8 cellular contexts compared by ENCODE assay signal in the genomic region with DNA sequence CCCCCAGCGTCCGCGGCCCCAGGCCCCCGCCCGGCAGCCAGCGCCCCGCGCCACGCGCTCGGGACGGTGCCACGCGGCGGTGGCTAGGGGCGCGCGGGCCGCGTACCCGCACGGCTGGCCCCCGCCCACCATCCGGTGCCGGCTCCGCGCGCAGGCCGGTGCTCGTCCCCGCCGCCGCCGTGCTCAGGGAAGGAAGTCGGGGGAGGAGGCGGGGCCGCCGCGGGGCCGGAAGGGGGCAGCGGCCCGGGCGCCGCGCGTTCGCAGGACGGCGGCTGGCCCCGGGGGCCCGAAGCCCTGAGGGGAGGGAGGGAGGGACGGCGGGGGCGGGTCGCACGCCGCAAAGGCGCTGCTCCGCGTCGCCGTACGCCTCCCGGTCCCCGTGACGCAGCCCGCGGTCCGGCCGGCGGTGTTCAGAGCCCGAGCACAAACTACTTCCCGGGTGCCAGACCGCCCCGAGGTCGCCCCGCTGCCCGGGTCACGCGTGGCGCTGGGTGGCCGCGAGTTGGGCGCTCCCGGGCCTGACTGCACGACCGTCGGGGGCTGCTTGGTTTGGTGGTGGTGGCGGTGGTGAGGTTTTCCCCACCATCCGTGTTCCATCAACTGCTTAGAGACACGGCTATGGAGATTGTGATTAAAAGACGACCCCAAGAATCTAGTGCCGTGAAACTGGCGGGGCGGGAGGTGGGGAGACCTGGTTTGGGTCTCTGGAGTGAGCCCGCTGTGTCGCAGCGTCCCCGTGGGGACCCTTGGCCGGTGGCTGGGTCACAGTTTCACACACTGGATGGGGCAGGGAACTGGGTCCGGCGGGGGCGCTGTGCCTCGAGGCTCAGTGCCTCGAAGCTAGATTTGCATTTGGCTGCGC. TPM values are rescaled to one million over a fixed set of nuclear protein-coding genes. Genes with fewer than 3 reads are reported as not detected.
A peak's percentile ranks its signal among the peaks of the same experiment; 100 is the strongest.
DNase-seq lines count a peak whose midpoint lies in the region; ATAC-seq and TF ChIP-seq lines count a peak whose summit lies in the region.

Gene DCTD, minus strand, starts transcription at position 205 of the 862 bp plus-strand sequence. CDS start 1,818 bp downstream, outside the sequence.

- TF ChIP-seq CTCF in mesothelial cell of epicardium (IDR thresholded peaks at IDR 0.05; ENCODE audit: unreplicated experiment), result no peak

- H3K27me3 Mint-ChIP-seq in activated CD8-positive, alpha-beta memory T cell treated with anti-CD3 and anti-CD28 coated beads, Interleukin-2, amount 10 ng/mL, durations not matched to agents 7 days and 5 days, result no peaks in the 10 kb centered on the region
- H3K27me3 Mint-ChIP-seq in mesothelial cell of epicardium (ENCODE audit: low read depth), result peaks cover 6% of the 10 kb centered on the region

- H3K36me3 ChIP-seq in endocrine pancreas (ENCODE audit: control insufficient read depth, insufficient read depth, low read length), result no peaks in the 10 kb centered on the region

- peaks cover 45% of the 10 kb centered on the region for H3K4me1 Mint-ChIP-seq in activated CD8-positive, alpha-beta memory T cell treated with anti-CD3 and anti-CD28 coated beads, Interleukin-2, amount 10 ng/mL, durations not matched to agents 7 days and 5 days
- H3K4me1 Mint-ChIP-seq in mesothelial cell of epicardium, result peaks cover 46% of the 10 kb centered on the region

- no peaks in the 10 kb centered on the region for H3K9me3 ChIP-seq in endocrine pancreas (ENCODE audit: control insufficient read depth, low read length)

- H3K36me3 Mint-ChIP-seq in activated CD8-positive, alpha-beta memory T cell treated with anti-CD3 and anti-CD28 coated beads, Interleukin-2, amount 10 ng/mL, durations not matched to agents 7 days and 5 days, result peaks cover 21% of the 10 kb centered on the region
- H3K36me3 Mint-ChIP-seq in mesothelial cell of epicardium, result peaks cover 6% of the 10 kb centered on the region

- H3K4me3 Mint-ChIP-seq in activated CD8-positive, alpha-beta memory T cell treated with anti-CD3 and anti-CD28 coated beads, Interleukin-2, amount 10 ng/mL, durations not matched to agents 7 days and 5 days, result peak within 1 kb of the TSS; percentile 79
- H3K4me3 Mint-ChIP-seq in mesothelial cell of epicardium, result peak within 1 kb of the TSS; percentile 80

- no peaks in the 10 kb centered on the region for H3K9me3 Mint-ChIP-seq in activated CD8-positive, alpha-beta memory T cell treated with anti-CD3 and anti-CD28 coated beads, Interleukin-2, amount 10 ng/mL, durations not matched to agents 7 days and 5 days (ENCODE audit: low read depth)
- H3K9me3 Mint-ChIP-seq in mesothelial cell of epicardium, result no peaks in the 10 kb centered on the region

- DNase-seq in AG08395 (ENCODE audit: low spot score) (peak; percentile 80), NCI-H774 (lab: John Stamatoyannopoulos, UW) (peak; percentile 19), mesothelial cell of epicardium (ENCODE audit: low spot score in 2 of 2, unreplicated experiment in 2 of 2) (peak; percentile 62 to 76)
- peak; percentile 85 for DNase-seq in activated CD8-positive, alpha-beta memory T cell treated with anti-CD3 and anti-CD28 coated beads, Interleukin-2, amount 10 ng/mL, durations not matched to agents 7 days and 5 days
- peak; percentile 48 to 62 for DNase-seq in stimulated activated CD8-positive, alpha-beta memory T cell treated with anti-CD3 and anti-CD28 coated beads, Interleukin-2, amount 100 ng/mL, for 1 hour (ENCODE audit: low read depth in 2 of 2)

- CTCF ChIA-PET in activated CD8-positive, alpha-beta memory T cell treated with anti-CD3 and anti-CD28 coated beads, Interleukin-2, amount 10 ng/mL, durations not matched to agents 7 days and 5 days (lab: Charles Lee), result interaction anchor here (0.9 to 1.4 kb wide), 6 partner anchors 8 to 186 kb away, joined by 3 to 6 read pairs (median 4); no protein-coding TSS in a partner anchor

- no peaks in the 10 kb centered on the region for H3K27me3 ChIP-seq in endocrine pancreas (ENCODE audit: control insufficient read depth, insufficient read depth, low read length)

- ATAC-seq in GM18519 (IDR thresholded peaks at IDR 0.05; ENCODE audit: low FRiP score, unreplicated experiment), result peak; percentile 86
- ATAC-seq in HG03060 (IDR thresholded peaks at IDR 0.05; ENCODE audit: low read depth, unreplicated experiment), result peak; percentile 87
- peak; percentile 81 for ATAC-seq in activated CD8-positive, alpha-beta memory T cell treated with anti-CD3 and anti-CD28 coated beads, Interleukin-2, amount 10 ng/mL, durations not matched to agents 7 days and 5 days

- peak within 1 kb of the TSS; percentile 95 for H3K27ac Mint-ChIP-seq in activated CD8-positive, alpha-beta memory T cell treated with anti-CD3 and anti-CD28 coated beads, Interleukin-2, amount 10 ng/mL, durations not matched to agents 7 days and 5 days
- H3K27ac Mint-ChIP-seq in mesothelial cell of epicardium, result peak within 1 kb of the TSS; percentile 96

- H3K4me3 ChIP-seq in endocrine pancreas (ENCODE audit: control insufficient read depth, insufficient read depth, low read length), result peak within 1 kb of the TSS; percentile 89

- H3K4me1 ChIP-seq in endocrine pancreas (ENCODE audit: control insufficient read depth, insufficient read depth, low read length), result peaks cover 13% of the 10 kb centered on the region

- peak within 1 kb of the TSS; percentile 90 for H3K9ac ChIP-seq in endocrine pancreas (ENCODE audit: control insufficient read depth, insufficient read depth, low read length)

RNA-seq across cellular contexts. Expression of gene DCTD, which starts in this region (rescaled TPM):
- total RNA-seq in activated CD8-positive, alpha-beta memory T cell treated with anti-CD3 and anti-CD28 coated beads, Interleukin-2, amount 10 ng/mL, durations not matched to agents 7 days and 5 days, result 10 to 100 TPM; 66.6 to 85.1 TPM
- 93.7 to 101 TPM (median 101 TPM) in 3 replicates for total RNA-seq in mesothelial cell of epicardium

Comparison
In these comparisons a context has a peak if more than half of its experiments do, and no peak if none do; other contexts are left out.
1. Peak in every context shown above with its lines: DNase-seq, ATAC-seq and H3K4me3 ChIP-seq.
2. DNase-seq: peak in every context shown above with its lines; median percentile 85 in activated CD8-positive, alpha-beta memory T cell treated with anti-CD3 and anti-CD28 coated beads, Interleukin-2, amount 10 ng/mL, durations not matched to agents 7 days and 5 days; 80 in AG08395; 69 in mesothelial cell of epicardium; 55 in stimulated activated CD8-positive, alpha-beta memory T cell treated with anti-CD3 and anti-CD28 coated beads, Interleukin-2, amount 100 ng/mL, for 1 hour; 19 in NCI-H774.